ENCODE assay signal across 24 cellular contexts in the genomic region with DNA sequence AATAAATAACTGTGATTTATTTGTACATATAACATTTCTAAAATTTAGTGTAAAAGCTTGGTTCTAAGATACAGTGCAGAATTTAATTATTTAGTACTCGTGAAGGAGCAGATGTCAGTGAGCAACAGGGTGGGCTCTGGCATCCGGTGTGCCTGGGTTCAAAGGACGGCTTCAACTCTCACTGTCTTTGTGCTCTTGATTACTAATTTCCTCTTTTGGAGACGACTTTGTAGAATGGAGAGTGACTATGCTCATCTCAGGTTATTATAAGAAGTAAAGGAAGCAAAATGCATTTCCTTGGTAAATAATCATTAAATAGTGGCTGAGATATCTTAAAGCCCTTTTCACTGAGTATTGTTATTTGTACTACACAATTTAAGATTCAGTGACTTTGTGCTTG.
"Had no signal": no experiment of that assay in that cellular context is flagged by ENCODE, and none has a peak within 500 bp of the region (broad histone marks: within the 10 kb centered on the region; RNA-seq: fewer than 3 reads in every experiment).

No MANE protein-coding gene starts in this region.

- DNase-seq: islet precursor cell; left ventricle myocardium inferior; mesendoderm; naive B cell; natural killer cell; nephron progenitor cell; ovary; right lobe of liver; stimulated activated CD4-positive, alpha-beta T cell treated with anti-CD3 and anti-CD28 coated beads, Interleukin-1b, Interleukin-23, amount 100 ng/mL, for 48 hours; stimulated activated CD4-positive, alpha-beta T cell treated with anti-CD3 and anti-CD28 coated beads, Interleukin-2, amount 100 ng/mL, for 48 hours; stimulated activated CD4-positive, alpha-beta T cell treated with anti-CD3 and anti-CD28 coated beads, Interleukin-4, amount 100 ng/mL, for 4 hours; stimulated activated CD8-positive, alpha-beta memory T cell treated with anti-CD3 and anti-CD28 coated beads, Interleukin-4, amount 100 ng/mL, for 48 hours; stimulated activated naive CD4-positive, alpha-beta T cell treated with Interleukin-2 at 50 U/mL for 16 hours; stimulated activated naive CD8-positive, alpha-beta T cell treated with anti-CD3 and anti-CD28 coated beads, Interleukin-15, amount 100 ng/mL, for 72 hours; substantia nigra; uterus had no signal

- H3K4me1 Mint-ChIP-seq: mesothelial cell of epicardium; naive B cell; natural killer cell; nephron progenitor cell; stimulated activated memory B cell treated with anti-CD40 and anti-IgM and Interleukin-4, amounts not matched to agents 10 μg/mL and 1 μg/mL and 100 μg/mL, for 72 hours; stimulated activated naive CD8-positive, alpha-beta T cell treated with anti-CD3 and anti-CD28 coated beads, Interleukin-15, amount 100 ng/mL, for 72 hours had no signal

- H3K36me3 ChIP-seq: left ventricle myocardium inferior, ovary, right atrium auricular region, right lobe of liver, tibial nerve, uterus had no signal

- H3K36me3 Mint-ChIP-seq: naive B cell; natural killer cell; stimulated activated memory B cell treated with anti-CD40 and anti-IgM and Interleukin-4, amounts not matched to agents 10 μg/mL and 1 μg/mL and 100 μg/mL, for 72 hours; type B pancreatic cell had no signal

- H3K27me3 Mint-ChIP-seq: progenitor cell of endocrine pancreas; stimulated activated memory B cell treated with anti-CD40 and anti-IgM and Interleukin-4, amounts not matched to agents 10 μg/mL and 1 μg/mL and 100 μg/mL, for 72 hours; stimulated activated naive CD8-positive, alpha-beta T cell treated with anti-CD3 and anti-CD28 coated beads, Interleukin-15, amount 100 ng/mL, for 72 hours; type B pancreatic cell had no signal

- H3K27ac Mint-ChIP-seq: mesothelial cell of epicardium; naive B cell; natural killer cell; nephron progenitor cell; progenitor cell of endocrine pancreas; stimulated activated memory B cell treated with anti-CD40 and anti-IgM and Interleukin-4, amounts not matched to agents 10 μg/mL and 1 μg/mL and 100 μg/mL, for 72 hours; stimulated activated naive CD8-positive, alpha-beta T cell treated with anti-CD3 and anti-CD28 coated beads, Interleukin-15, amount 100 ng/mL, for 72 hours; type B pancreatic cell had no signal

- ATAC-seq: natural killer cell; right lobe of liver; stimulated activated memory B cell treated with anti-CD40 and anti-IgM and Interleukin-4, amounts not matched to agents 10 μg/mL and 1 μg/mL and 100 μg/mL, for 72 hours; stimulated activated naive CD8-positive, alpha-beta T cell treated with anti-CD3 and anti-CD28 coated beads, Interleukin-15, amount 100 ng/mL, for 72 hours had no signal

- H3K4me1 ChIP-seq: left ventricle myocardium inferior, right atrium auricular region, right lobe of liver, tibial nerve, uterus had no signal

- H3K4me2 ChIP-seq: smooth muscle cell had no signal

- H3K27me3 ChIP-seq: ovary, right atrium auricular region, right lobe of liver, tibial nerve, uterus had no signal

- H3K27ac ChIP-seq: left ventricle myocardium inferior, ovary, right atrium auricular region, right lobe of liver, tibial nerve, uterus had no signal

- H3K4me3 ChIP-seq: left ventricle myocardium inferior, lung, ovary, right atrium auricular region, right lobe of liver, smooth muscle cell, tibial nerve, uterus had no signal

- H3K9me3 Mint-ChIP-seq: nephron progenitor cell, type B pancreatic cell had no signal

- H3K9me3 ChIP-seq: ovary, right atrium auricular region, right lobe of liver, tibial nerve, uterus had no signal

- H3K4me3 Mint-ChIP-seq: mesothelial cell of epicardium; naive B cell; natural killer cell; nephron progenitor cell; stimulated activated memory B cell treated with anti-CD40 and anti-IgM and Interleukin-4, amounts not matched to agents 10 μg/mL and 1 μg/mL and 100 μg/mL, for 72 hours; stimulated activated naive CD8-positive, alpha-beta T cell treated with anti-CD3 and anti-CD28 coated beads, Interleukin-15, amount 100 ng/mL, for 72 hours; type B pancreatic cell had no signal
